ENCODE assay signal across 29 cellular contexts in the genomic region with DNA sequence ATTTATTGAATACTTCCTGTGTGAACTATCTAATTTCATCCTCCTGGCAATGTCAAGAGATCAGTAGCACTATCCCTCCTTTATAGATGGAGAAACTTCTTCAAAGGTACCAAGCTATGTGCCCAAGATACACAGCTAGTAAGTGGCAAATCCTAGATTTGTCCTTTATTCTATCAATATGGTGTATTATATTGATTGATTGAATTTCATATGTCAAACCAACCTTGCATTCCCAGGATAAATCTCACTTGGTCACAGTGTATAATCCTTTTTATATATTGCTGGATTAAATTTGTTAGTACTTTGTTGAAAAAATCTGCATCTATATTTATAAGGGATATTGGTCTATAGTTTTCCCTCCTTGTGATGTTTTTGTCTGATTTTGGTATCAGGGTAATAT.
"Had no signal": no experiment of that assay in that cellular context is flagged by ENCODE, and none has a peak within 500 bp of the region (broad histone marks: within the 10 kb centered on the region; RNA-seq: fewer than 3 reads in every experiment).

No MANE protein-coding gene starts in this region.

- H3K36me3 Mint-ChIP-seq: stimulated activated effector memory CD8-positive, alpha-beta T cell treated with anti-CD3 and anti-CD28 coated beads, Interleukin-12 subunit alpha, Interleukin-12 subunit beta, amount 100 ng/mL, for 72 hours; stimulated activated memory B cell treated with anti-CD40 and anti-IgM and Interleukin-4, amounts not matched to agents 10 μg/mL and 1 μg/mL and 100 μg/mL, for 72 hours; stimulated activated naive B cell treated with anti-CD40 and anti-IgM and Interleukin-4, amounts not matched to agents 10 μg/mL and 1 μg/mL and 100 μg/mL, for 72 hours; type B pancreatic cell had no signal

- H3K9me3 ChIP-seq: suprapubic skin, testis, thoracic aorta, thyroid gland, upper lobe of left lung, uterus, vagina had no signal

- H3K27me3 ChIP-seq: testis, thyroid gland, upper lobe of left lung, uterus, vagina had no signal

- H3K36me3 ChIP-seq: stomach, suprapubic skin, thoracic aorta, thyroid gland, transverse colon, upper lobe of left lung, upper lobe of right lung, uterus, vagina had no signal

- H3K4me3 ChIP-seq: stomach, suprapubic skin, testis, thoracic aorta, thyroid gland, tibial artery, tibial nerve, transverse colon, upper lobe of left lung, upper lobe of right lung, uterus, vagina had no signal

- H3K4me1 ChIP-seq: suprapubic skin, testis, thyroid gland, tibial artery, tibial nerve, transverse colon, upper lobe of right lung, uterus, vagina had no signal

- H3K9me3 Mint-ChIP-seq: stimulated activated effector memory CD8-positive, alpha-beta T cell treated with anti-CD3 and anti-CD28 coated beads, Interleukin-12 subunit alpha, Interleukin-12 subunit beta, amount 100 ng/mL, for 72 hours; stimulated activated memory B cell treated with anti-CD40 and anti-IgM and Interleukin-4, amounts not matched to agents 10 μg/mL and 1 μg/mL and 100 μg/mL, for 72 hours; stimulated activated naive B cell treated with anti-CD40 and anti-IgM and Interleukin-4, amounts not matched to agents 10 μg/mL and 1 μg/mL and 100 μg/mL, for 72 hours; stimulated activated naive CD8-positive, alpha-beta T cell treated with anti-CD3 and anti-CD28 coated beads, Interleukin-15, amount 100 ng/mL, for 72 hours; stimulated activated naive CD8-positive, alpha-beta T cell treated with anti-CD3 and anti-CD28 coated beads, Interleukin-15, Interleukin-2, amounts not matched to agents 100 ng/mL and 50 ng/mL, for 24 hours; type B pancreatic cell had no signal

- H3K4me3 Mint-ChIP-seq: stimulated activated effector memory CD8-positive, alpha-beta T cell treated with anti-CD3 and anti-CD28 coated beads, Interleukin-12 subunit alpha, Interleukin-12 subunit beta, amount 100 ng/mL, for 72 hours; stimulated activated memory B cell treated with anti-CD40 and anti-IgM and Interleukin-4, amounts not matched to agents 10 μg/mL and 1 μg/mL and 100 μg/mL, for 72 hours; stimulated activated naive B cell treated with anti-CD40 and anti-IgM and Interleukin-4, amounts not matched to agents 10 μg/mL and 1 μg/mL and 100 μg/mL, for 72 hours; stimulated activated naive CD8-positive, alpha-beta T cell treated with anti-CD3 and anti-CD28 coated beads, Interleukin-15, amount 100 ng/mL, for 72 hours; stimulated activated naive CD8-positive, alpha-beta T cell treated with anti-CD3 and anti-CD28 coated beads, Interleukin-15, Interleukin-2, amounts not matched to agents 100 ng/mL and 50 ng/mL, for 24 hours; type B pancreatic cell had no signal

- DNase-seq: stimulated activated CD4-positive, alpha-beta T cell treated with anti-CD3 and anti-CD28 coated beads, Interleukin-2, amount 100 ng/mL, for 48 hours; stimulated activated CD4-positive, alpha-beta T cell treated with anti-CD3 and anti-CD28 coated beads, Interleukin-4, amount 100 ng/mL, for 1 hour; stimulated activated CD4-positive, alpha-beta T cell treated with anti-CD3 and anti-CD28 coated beads, Interleukin-4, amount 100 ng/mL, for 24 hours; stimulated activated CD4-positive, alpha-beta T cell treated with anti-CD3 and anti-CD28 coated beads, Interleukin-4, amount 100 ng/mL, for 4 hours; stimulated activated CD8-positive, alpha-beta memory T cell treated with anti-CD3 and anti-CD28 coated beads, Interleukin-4, amount 100 ng/mL, for 48 hours; stimulated activated naive B cell treated with anti-CD40 and anti-IgM and Interleukin-4, amounts not matched to agents 10 μg/mL and 1 μg/mL and 100 μg/mL, for 72 hours; stimulated activated naive CD4-positive, alpha-beta T cell; stimulated activated naive CD4-positive, alpha-beta T cell treated with Interleukin-2 at 50 U/mL for 16 hours; stimulated activated naive CD8-positive, alpha-beta T cell treated with anti-CD3 and anti-CD28 coated beads, Interleukin-15, amount 100 ng/mL, for 72 hours; stimulated activated naive CD8-positive, alpha-beta T cell treated with anti-CD3 and anti-CD28 coated beads, Interleukin-15, Interleukin-2, amounts not matched to agents 100 U/mL and 50 U/mL, for 24 hours; stomach; substantia nigra; testis; thyroid gland; tibial artery; transverse colon; trophoblast cell; upper lobe of left lung; upper lobe of right lung; uterus had no signal

- FAIRE-seq: urothelium cell line had no signal

- H3K27ac Mint-ChIP-seq: stimulated activated effector memory CD8-positive, alpha-beta T cell treated with anti-CD3 and anti-CD28 coated beads, Interleukin-12 subunit alpha, Interleukin-12 subunit beta, amount 100 ng/mL, for 72 hours; stimulated activated memory B cell treated with anti-CD40 and anti-IgM and Interleukin-4, amounts not matched to agents 10 μg/mL and 1 μg/mL and 100 μg/mL, for 72 hours; stimulated activated naive B cell treated with anti-CD40 and anti-IgM and Interleukin-4, amounts not matched to agents 10 μg/mL and 1 μg/mL and 100 μg/mL, for 72 hours; stimulated activated naive CD8-positive, alpha-beta T cell treated with anti-CD3 and anti-CD28 coated beads, Interleukin-15, amount 100 ng/mL, for 72 hours; stimulated activated naive CD8-positive, alpha-beta T cell treated with anti-CD3 and anti-CD28 coated beads, Interleukin-15, Interleukin-2, amounts not matched to agents 100 ng/mL and 50 ng/mL, for 24 hours; type B pancreatic cell had no signal

- ATAC-seq: stimulated activated effector memory CD8-positive, alpha-beta T cell treated with anti-CD3 and anti-CD28 coated beads, Interleukin-12 subunit alpha, Interleukin-12 subunit beta, amount 100 ng/mL, for 72 hours; stimulated activated memory B cell treated with anti-CD40 and anti-IgM and Interleukin-4, amounts not matched to agents 10 μg/mL and 1 μg/mL and 100 μg/mL, for 72 hours; stimulated activated naive B cell treated with anti-CD40 and anti-IgM and Interleukin-4, amounts not matched to agents 10 μg/mL and 1 μg/mL and 100 μg/mL, for 72 hours; stimulated activated naive CD8-positive, alpha-beta T cell treated with anti-CD3 and anti-CD28 coated beads, Interleukin-15, amount 100 ng/mL, for 72 hours; stimulated activated naive CD8-positive, alpha-beta T cell treated with anti-CD3 and anti-CD28 coated beads, Interleukin-15, Interleukin-2, amounts not matched to agents 100 U/mL and 50 U/mL, for 24 hours; upper lobe of right lung had no signal

- H3K27ac ChIP-seq: stomach, suprapubic skin, testis, thoracic aorta, thyroid gland, tibial artery, tibial nerve, transverse colon, upper lobe of left lung, upper lobe of right lung, uterus, vagina had no signal
